In genomic region chr20:50447102-50447804, GRCh38 we compare ENCODE assay signal across 14 cellular contexts.
A peak's percentile ranks its signal among the peaks of the same experiment; 100 is the strongest.
DNase-seq lines count a peak whose midpoint lies in the region; ATAC-seq and TF ChIP-seq lines count a peak whose summit lies in the region.
"Had no signal": no experiment of that assay in that cellular context is flagged by ENCODE, and none has a peak within 500 bp of the region (broad histone marks: within the 10 kb centered on the region; RNA-seq: fewer than 3 reads in every experiment).

No MANE protein-coding gene starts in this region.

- peaks cover 16% of the 10 kb centered on the region for H3K4me1 Mint-ChIP-seq in activated naive CD4-positive, alpha-beta T cell treated with anti-CD3 and anti-CD28 coated beads, Interleukin-2, amount 10 ng/mL, durations not matched to agents 7 days and 5 days
- H3K4me1 Mint-ChIP-seq in endodermal cell: peaks cover 30% of the 10 kb centered on the region

- TF ChIP-seq CTCF in parathyroid adenoma (IDR thresholded peaks at IDR 0.05) (no peak), endodermal cell (conservative IDR thresholded peaks at IDR 0.05) (no peak)

- no peak overlapping the region for H3K4me3 ChIP-seq in parathyroid adenoma (ENCODE audit: low read depth, low read length)
- H3K4me3 ChIP-seq in aorta (ENCODE audit: low read length in 2 of 2): no peak overlapping the region
- no peak overlapping the region for H3K4me3 ChIP-seq in endodermal cell (ENCODE audit: low read length)
- H3K4me3 ChIP-seq: GM12878, HAP-1 had no signal

- no peak overlapping the region for H3K4me2 ChIP-seq in parathyroid adenoma (ENCODE audit: low read length)

- H3K79me2 ChIP-seq in parathyroid adenoma: no peaks in the 10 kb centered on the region

- H3K4me3 Mint-ChIP-seq in activated naive CD4-positive, alpha-beta T cell treated with anti-CD3 and anti-CD28 coated beads, Interleukin-2, amount 10 ng/mL, durations not matched to agents 7 days and 5 days: no peak overlapping the region
- no peak overlapping the region for H3K4me3 Mint-ChIP-seq in endodermal cell

- no peak for ATAC-seq in activated naive CD4-positive, alpha-beta T cell treated with anti-CD3 and anti-CD28 coated beads, Interleukin-2, amount 50 U/mL, for 72 hours
- ATAC-seq in left colon (peak; percentile 23), aorta (ENCODE audit: low FRiP score) (no peak)
- ATAC-seq: GM12878, PC-3 had no signal

- no peaks in the 10 kb centered on the region for H3K9me3 ChIP-seq in parathyroid adenoma (ENCODE audit: control insufficient read depth, low read length)
- H3K9me3 ChIP-seq in aorta (ENCODE audit: control insufficient read depth, low read length): no peaks in the 10 kb centered on the region
- H3K9me3 ChIP-seq in endodermal cell (ENCODE audit: control insufficient read depth, low read length): no peaks in the 10 kb centered on the region
- H3K9me3 ChIP-seq: HAP-1 had no signal

- H3K36me3 ChIP-seq in parathyroid adenoma (ENCODE audit: control insufficient read depth, insufficient read depth, low read length) (no peaks in the 10 kb centered on the region), aorta (ENCODE audit: control insufficient read depth in 1 of 2, insufficient read depth in 2 of 2, low read length in 1 of 2) (no peaks in the 10 kb centered on the region), endodermal cell (ENCODE audit: control insufficient read depth, insufficient read depth, low read length) (no peaks in the 10 kb centered on the region)
- H3K36me3 ChIP-seq: HAP-1 had no signal

- H3K27ac Mint-ChIP-seq in activated naive CD4-positive, alpha-beta T cell treated with anti-CD3 and anti-CD28 coated beads, Interleukin-2, amount 10 ng/mL, durations not matched to agents 7 days and 5 days: peak overlapping the region; percentile 26
- H3K27ac Mint-ChIP-seq in activated naive CD4-positive, alpha-beta T cell treated with anti-CD3 and anti-CD28 coated beads, Interleukin-2, amount 50 U/mL, for 72 hours: no peak overlapping the region
- no peak overlapping the region for H3K27ac Mint-ChIP-seq in endodermal cell

- H3K36me3 Mint-ChIP-seq in activated naive CD4-positive, alpha-beta T cell treated with anti-CD3 and anti-CD28 coated beads, Interleukin-2, amount 10 ng/mL, durations not matched to agents 7 days and 5 days: no peaks in the 10 kb centered on the region
- H3K36me3 Mint-ChIP-seq in activated naive CD4-positive, alpha-beta T cell treated with anti-CD3 and anti-CD28 coated beads, Interleukin-2, amount 50 U/mL, for 72 hours: peaks cover 0 to 5% of the 10 kb centered on the region in 2 donors
- H3K36me3 Mint-ChIP-seq in endodermal cell (ENCODE audit: low read depth): no peaks in the 10 kb centered on the region

- peaks cover 58% of the 10 kb centered on the region for H3K27me3 Mint-ChIP-seq in activated naive CD4-positive, alpha-beta T cell treated with anti-CD3 and anti-CD28 coated beads, Interleukin-2, amount 10 ng/mL, durations not matched to agents 7 days and 5 days
- H3K27me3 Mint-ChIP-seq in endodermal cell (ENCODE audit: insufficient read depth): peaks cover 2% of the 10 kb centered on the region

- H3K27ac ChIP-seq in parathyroid adenoma: peak overlapping the region; percentile 25
- H3K27ac ChIP-seq in aorta (ENCODE audit: low read depth in 1 of 2, low read length in 2 of 2): no peak overlapping the region
- H3K27ac ChIP-seq in endodermal cell (ENCODE audit: low read depth, low read length): no peak overlapping the region
- H3K27ac ChIP-seq: 22Rv1 had no signal

- H3K9me3 Mint-ChIP-seq in activated naive CD4-positive, alpha-beta T cell treated with anti-CD3 and anti-CD28 coated beads, Interleukin-2, amount 10 ng/mL, durations not matched to agents 7 days and 5 days: no peaks in the 10 kb centered on the region
- H3K9me3 Mint-ChIP-seq in activated naive CD4-positive, alpha-beta T cell treated with anti-CD3 and anti-CD28 coated beads, Interleukin-2, amount 50 U/mL, for 72 hours: peaks cover 0 to 3% of the 10 kb centered on the region in 2 donors
- H3K9me3 Mint-ChIP-seq in endodermal cell: peaks cover 3% of the 10 kb centered on the region

- no peak for DNase-seq in activated naive CD4-positive, alpha-beta T cell treated with anti-CD3 and anti-CD28 coated beads, Interleukin-2, amount 10 ng/mL, durations not matched to agents 7 days and 5 days
- no peak for DNase-seq in activated naive CD4-positive, alpha-beta T cell treated with anti-CD3 and anti-CD28 coated beads, Interleukin-2, amount 50 U/mL, for 72 hours (ENCODE audit: low spot score in 2 of 2)
- DNase-seq in left colon: no peak
- peak; percentile 11 to 51 for DNase-seq in aorta
- no peak for DNase-seq in NK-92 (lab: John Stamatoyannopoulos, UW; ENCODE audit: unreplicated experiment)
- DNase-seq in endodermal cell: no peak
- no peak for DNase-seq in NCI-H1105 treated with DMSO at 0.1 percent for 48 hours (lab: John Stamatoyannopoulos, UW)
- DNase-seq: KBM-7, NCI-H226, PC-3 had no signal

- intact Hi-C loops in left colon (cut with DNase I, micrococcal nuclease) (no loop called here), aorta (cut with DNase I) (no loop called here)

- H2AFZ ChIP-seq in parathyroid adenoma: no peak overlapping the region

- 83 to 90% methylated on average over 6 of the region's 6 CpGs for WGBS in aorta, 2 donors
- 84 to 92% methylated on average over 2 to 6 of the region's 6 CpGs for WGBS in endodermal cell (ENCODE audit: insufficient coverage in 1 of 2, insufficient read length in 1 of 2), 2 experiments

- H3K9ac ChIP-seq in parathyroid adenoma (no peak overlapping the region), endodermal cell (ENCODE audit: extremely low read depth, low read length, poor library complexity, severe bottlenecking) (no peak overlapping the region)

- H3K27me3 ChIP-seq in parathyroid adenoma (ENCODE audit: control insufficient read depth, insufficient read depth, low read length) (no peaks in the 10 kb centered on the region), aorta (ENCODE audit: control insufficient read depth in 1 of 2, insufficient read depth in 2 of 2, low read length in 1 of 2) (no peaks in the 10 kb centered on the region), endodermal cell (ENCODE audit: control insufficient read depth, insufficient read depth, low read length, poor library complexity, severe bottlenecking) (no peaks in the 10 kb centered on the region)

- CTCF ChIA-PET in activated naive CD4-positive, alpha-beta T cell treated with anti-CD3 and anti-CD28 coated beads, Interleukin-2, amount 10 ng/mL, durations not matched to agents 7 days and 5 days (lab: Charles Lee): no interaction called here

- H3K4me1 ChIP-seq in parathyroid adenoma: peaks cover 5% of the 10 kb centered on the region
- no peaks in the 10 kb centered on the region for H3K4me1 ChIP-seq in aorta (ENCODE audit: control insufficient read depth in 1 of 2, insufficient read depth in 2 of 2, low read length in 2 of 2)
- peaks cover 5% of the 10 kb centered on the region for H3K4me1 ChIP-seq in endodermal cell (ENCODE audit: control insufficient read depth, insufficient read depth, low read length)
- H3K4me1 ChIP-seq: HAP-1 had no signal

Comparison
In these comparisons a context has a peak if more than half of its experiments do, and no peak if none do; other contexts are left out.
1. DNase-seq: peak in aorta (2 of 2); none in activated naive CD4-positive, alpha-beta T cell treated with anti-CD3 and anti-CD28 coated beads, Interleukin-2, amount 10 ng/mL, durations not matched to agents 7 days and 5 days (single experiment), activated naive CD4-positive, alpha-beta T cell treated with anti-CD3 and anti-CD28 coated beads, Interleukin-2, amount 50 U/mL, for 72 hours (0 of 2), left colon (0 of 2), NK-92 (single experiment), endodermal cell (single experiment) and NCI-H1105 treated with DMSO at 0.1 percent for 48 hours (single experiment).